23 cellular contexts compared by ENCODE assay signal in genomic region chr6:97923249-97923648, GRCh38.
"Had no signal": no experiment of that assay in that cellular context is flagged by ENCODE, and none has a peak within 500 bp of the region (broad histone marks: within the 10 kb centered on the region; RNA-seq: fewer than 3 reads in every experiment).

No MANE protein-coding gene starts in this region.

- ATAC-seq: mucosa of descending colon; naive thymus-derived CD4-positive, alpha-beta T cell; natural killer cell treated with Interleukin-12 subunit alpha and Interleukin-12 subunit beta and Interleukin-15 and Interleukin-18, amount 100 ng/mL, for 72 hours; pancreas; right cardiac atrium; stimulated activated effector memory CD8-positive, alpha-beta T cell treated with anti-CD3 and anti-CD28 coated beads, Interleukin-12 subunit alpha, Interleukin-12 subunit beta, amount 100 ng/mL, for 72 hours; upper lobe of right lung had no signal

- H3K27ac ChIP-seq: left ventricle myocardium inferior, pancreas, prostate gland, sigmoid colon, spleen, suprapubic skin, thoracic aorta, tibial artery, upper lobe of right lung had no signal

- DNase-seq: hippocampal formation; left ventricle myocardium inferior; midbrain; mucosa of descending colon; naive thymus-derived CD4-positive, alpha-beta T cell; nucleus accumbens; pancreas; posterior cingulate gyrus; retina; right cardiac atrium; sigmoid colon; small intestine; spleen; stimulated activated CD4-positive, alpha-beta T cell treated with anti-CD3 and anti-CD28 coated beads, Interleukin-4, amount 100 ng/mL, for 24 hours; stimulated activated naive CD4-positive, alpha-beta T cell; tibial artery; trophoblast cell; upper lobe of right lung had no signal
